ENCODE assay signal across 1 cellular context in the genomic region with DNA sequence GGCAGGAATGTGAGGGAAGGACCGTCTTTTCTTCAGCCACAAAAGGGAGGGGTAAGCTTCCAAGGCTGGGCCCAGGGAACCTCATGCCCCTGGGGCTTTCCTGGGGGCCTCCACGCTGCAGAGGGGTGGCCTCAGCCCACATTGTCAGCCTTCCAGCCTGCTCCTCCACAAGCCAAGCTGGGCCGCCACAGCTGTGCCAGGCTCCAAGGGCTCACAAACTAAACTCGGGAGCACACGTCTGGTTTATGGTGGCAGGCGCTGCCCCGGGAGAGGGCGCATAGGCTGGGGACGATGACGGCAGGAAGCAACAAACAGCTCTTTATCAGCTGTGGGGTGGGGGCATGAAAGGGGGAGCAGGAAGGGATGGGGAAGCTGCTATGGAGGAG.
TF ChIP-seq lines count a peak whose summit lies in the region.

No MANE protein-coding gene starts in this region.

TF ChIP-seq in SK-N-SH, 30 proteins besides CTCF, POLR2A, EP300 and RAD21 (continued from another document):
- TF ChIP-seq, protein P1, sequence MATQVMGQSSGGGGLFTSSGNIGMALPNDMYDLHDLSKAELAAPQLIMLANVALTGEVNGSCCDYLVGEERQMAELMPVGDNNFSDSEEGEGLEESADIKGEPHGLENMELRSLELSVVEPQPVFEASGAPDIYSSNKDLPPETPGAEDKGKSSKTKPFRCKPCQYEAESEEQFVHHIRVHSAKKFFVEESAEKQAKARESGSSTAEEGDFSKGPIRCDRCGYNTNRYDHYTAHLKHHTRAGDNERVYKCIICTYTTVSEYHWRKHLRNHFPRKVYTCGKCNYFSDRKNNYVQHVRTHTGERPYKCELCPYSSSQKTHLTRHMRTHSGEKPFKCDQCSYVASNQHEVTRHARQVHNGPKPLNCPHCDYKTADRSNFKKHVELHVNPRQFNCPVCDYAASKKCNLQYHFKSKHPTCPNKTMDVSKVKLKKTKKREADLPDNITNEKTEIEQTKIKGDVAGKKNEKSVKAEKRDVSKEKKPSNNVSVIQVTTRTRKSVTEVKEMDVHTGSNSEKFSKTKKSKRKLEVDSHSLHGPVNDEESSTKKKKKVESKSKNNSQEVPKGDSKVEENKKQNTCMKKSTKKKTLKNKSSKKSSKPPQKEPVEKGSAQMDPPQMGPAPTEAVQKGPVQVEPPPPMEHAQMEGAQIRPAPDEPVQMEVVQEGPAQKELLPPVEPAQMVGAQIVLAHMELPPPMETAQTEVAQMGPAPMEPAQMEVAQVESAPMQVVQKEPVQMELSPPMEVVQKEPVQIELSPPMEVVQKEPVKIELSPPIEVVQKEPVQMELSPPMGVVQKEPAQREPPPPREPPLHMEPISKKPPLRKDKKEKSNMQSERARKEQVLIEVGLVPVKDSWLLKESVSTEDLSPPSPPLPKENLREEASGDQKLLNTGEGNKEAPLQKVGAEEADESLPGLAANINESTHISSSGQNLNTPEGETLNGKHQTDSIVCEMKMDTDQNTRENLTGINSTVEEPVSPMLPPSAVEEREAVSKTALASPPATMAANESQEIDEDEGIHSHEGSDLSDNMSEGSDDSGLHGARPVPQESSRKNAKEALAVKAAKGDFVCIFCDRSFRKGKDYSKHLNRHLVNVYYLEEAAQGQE (IDR thresholded peaks at IDR 0.05; ENCODE audit: low read depth, low read length), result no peak
- TF ChIP-seq TCF12 (IDR thresholded peaks at IDR 0.05) (no peak), SMC3 (IDR thresholded peaks at IDR 0.05; ENCODE audit: low read depth, low read length) (no peak), FOXM1 (IDR thresholded peaks at IDR 0.05; ENCODE audit: low read depth) (no peak), CHD2 (IDR thresholded peaks at IDR 0.05; ENCODE audit: low read length, partially characterized antibody) (no peak), MEF2A (IDR thresholded peaks at IDR 0.05; ENCODE audit: borderline replicate concordance, low read depth) (no peak), FOXJ3 (CRISPR knock-in tag; IDR thresholded peaks at IDR 0.05) (no peak), EZH2phosphoT487 (IDR thresholded peaks at IDR 0.05; ENCODE audit: borderline replicate concordance, low read depth) (no peak)
- TF ChIP-seq, protein P2, sequence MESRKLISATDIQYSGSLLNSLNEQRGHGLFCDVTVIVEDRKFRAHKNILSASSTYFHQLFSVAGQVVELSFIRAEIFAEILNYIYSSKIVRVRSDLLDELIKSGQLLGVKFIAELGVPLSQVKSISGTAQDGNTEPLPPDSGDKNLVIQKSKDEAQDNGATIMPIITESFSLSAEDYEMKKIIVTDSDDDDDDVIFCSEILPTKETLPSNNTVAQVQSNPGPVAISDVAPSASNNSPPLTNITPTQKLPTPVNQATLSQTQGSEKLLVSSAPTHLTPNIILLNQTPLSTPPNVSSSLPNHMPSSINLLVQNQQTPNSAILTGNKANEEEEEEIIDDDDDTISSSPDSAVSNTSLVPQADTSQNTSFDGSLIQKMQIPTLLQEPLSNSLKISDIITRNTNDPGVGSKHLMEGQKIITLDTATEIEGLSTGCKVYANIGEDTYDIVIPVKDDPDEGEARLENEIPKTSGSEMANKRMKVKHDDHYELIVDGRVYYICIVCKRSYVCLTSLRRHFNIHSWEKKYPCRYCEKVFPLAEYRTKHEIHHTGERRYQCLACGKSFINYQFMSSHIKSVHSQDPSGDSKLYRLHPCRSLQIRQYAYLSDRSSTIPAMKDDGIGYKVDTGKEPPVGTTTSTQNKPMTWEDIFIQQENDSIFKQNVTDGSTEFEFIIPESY (IDR thresholded peaks at IDR 0.05; ENCODE audit: borderline replicate concordance, low read depth), result no peak
